ENCODE assay signal across 27 cellular contexts in the genomic region with DNA sequence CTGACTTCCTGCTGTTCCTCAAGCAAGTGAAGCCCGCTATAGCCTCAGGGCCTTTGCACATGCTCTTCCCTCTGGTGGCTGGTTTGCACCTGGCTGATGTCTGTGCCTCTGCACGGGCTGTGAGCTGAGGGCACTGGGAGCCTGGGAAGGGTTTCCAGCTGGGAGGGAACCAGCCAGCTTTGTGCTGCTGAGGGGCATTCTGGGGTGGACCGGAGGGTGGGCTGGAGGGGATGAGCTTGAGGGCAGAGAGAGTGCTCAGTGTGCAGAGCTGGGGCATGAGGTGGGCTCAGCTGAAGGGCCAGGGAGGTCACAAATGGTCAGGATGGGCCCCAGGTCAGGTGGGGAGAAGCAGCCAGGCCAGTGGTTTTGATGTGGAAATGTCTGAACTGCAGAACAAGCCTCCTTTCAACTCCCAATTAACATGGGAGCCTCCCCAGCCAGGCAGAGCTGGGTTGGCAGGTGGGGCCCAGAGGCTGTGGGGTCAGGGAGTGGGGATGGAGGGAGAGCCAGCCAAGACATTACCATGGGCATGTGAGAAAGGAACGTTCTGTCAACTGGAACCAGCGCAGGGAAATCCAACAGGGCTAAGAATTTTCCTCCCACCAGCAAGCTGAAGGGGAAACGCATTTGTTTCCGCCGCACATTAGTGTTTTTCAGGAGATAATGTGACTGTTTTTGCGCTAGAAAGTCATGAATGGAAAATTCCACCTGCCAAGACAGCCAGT.
DNase-seq lines count a peak whose midpoint lies in the region; ATAC-seq and TF ChIP-seq lines count a peak whose summit lies in the region.
"Had no signal": no experiment of that assay in that cellular context is flagged by ENCODE, and none has a peak within 500 bp of the region (broad histone marks: within the 10 kb centered on the region; RNA-seq: fewer than 3 reads in every experiment).

No MANE protein-coding gene starts in this region.

- H3K36me3 ChIP-seq in HEK293 (ENCODE audit: control insufficient read depth in 2 of 2, insufficient read depth in 1 of 2, low read length in 2 of 2), result no peaks in the 10 kb centered on the region
- H3K36me3 ChIP-seq: left ventricle myocardium inferior, transverse colon had no signal

- no peak overlapping the region for H3K27ac Mint-ChIP-seq in activated CD8-positive, alpha-beta T cell treated with anti-CD3 and anti-CD28 coated beads, Interleukin-2, amount 10 ng/mL, durations not matched to agents 7 days and 5 days
- H3K27ac Mint-ChIP-seq in activated CD8-positive, alpha-beta T cell treated with anti-CD3 and anti-CD28 coated beads for 36 hours, result no peak overlapping the region
- H3K27ac Mint-ChIP-seq in activated naive CD4-positive, alpha-beta T cell treated with anti-CD3 and anti-CD28 coated beads, Interleukin-2, amount 50 U/mL, for 72 hours, result no peak overlapping the region
- H3K27ac Mint-ChIP-seq: activated naive CD8-positive, alpha-beta T cell treated with anti-CD3 and anti-CD28 coated beads, Interleukin-2, amount 10 ng/mL, durations not matched to agents 7 days and 5 days; activated T-helper 17 cell treated with anti-CD3 and anti-CD28 coated beads, Interleukin-2, amount 50 U/mL, for 72 hours; T-helper 1 cell treated with Interleukin-12 subunit alpha and Interleukin-12 subunit beta and Interleukin-4 antibody, amounts not matched to agents 30 μg/mL and 1 μg/mL, for 36 hours had no signal

- H3K9me3 ChIP-seq in HEK293 (ENCODE audit: control insufficient read depth, insufficient read depth, low read depth, low read length), result no peaks in the 10 kb centered on the region
- H3K9me3 ChIP-seq: left ventricle myocardium inferior, transverse colon had no signal

- no peaks in the 10 kb centered on the region for H3K4me1 Mint-ChIP-seq in activated CD8-positive, alpha-beta T cell treated with anti-CD3 and anti-CD28 coated beads, Interleukin-2, amount 10 ng/mL, durations not matched to agents 7 days and 5 days (ENCODE audit: low read depth)
- no peaks in the 10 kb centered on the region for H3K4me1 Mint-ChIP-seq in activated CD8-positive, alpha-beta T cell treated with anti-CD3 and anti-CD28 coated beads for 36 hours (ENCODE audit: low read depth)
- H3K4me1 Mint-ChIP-seq: activated naive CD8-positive, alpha-beta T cell treated with anti-CD3 and anti-CD28 coated beads, Interleukin-2, amount 10 ng/mL, durations not matched to agents 7 days and 5 days; activated T-helper 17 cell treated with anti-CD3 and anti-CD28 coated beads, Interleukin-2, amount 50 U/mL, for 72 hours; CD8-positive, alpha-beta memory T cell; nephron had no signal

- peak; percentile 14 for DNase-seq in activated CD8-positive, alpha-beta T cell treated with anti-CD3 and anti-CD28 coated beads, Interleukin-2, amount 10 ng/mL, durations not matched to agents 7 days and 5 days
- no peak for DNase-seq in activated CD8-positive, alpha-beta T cell treated with anti-CD3 and anti-CD28 coated beads for 36 hours
- DNase-seq in iPS-NIHi11 (ENCODE audit: low spot score) (peak; percentile 6), putamen (ENCODE audit: low spot score) (peak; percentile 3), germinal center (ENCODE audit: low spot score) (no peak)
- DNase-seq in activated naive CD4-positive, alpha-beta T cell treated with anti-CD3 and anti-CD28 coated beads, Interleukin-2, amount 50 U/mL, for 72 hours (ENCODE audit: low spot score in 2 of 2), result no peak
- DNase-seq: activated CD4-positive, alpha-beta T cell treated with anti-CD3 and anti-CD28 coated beads for 1 hour; activated naive CD8-positive, alpha-beta T cell treated with anti-CD3 and anti-CD28 coated beads, Interleukin-2, amount 10 ng/mL, durations not matched to agents 7 days and 5 days; CD8-positive, alpha-beta memory T cell; central memory CD4-positive, alpha-beta T cell; foreskin fibroblast; GDM1; left ventricle myocardium inferior; midbrain; NCI-H1694 treated with DMSO at 0.1 percent for 48 hours; NCI-H2171; posterior cingulate gyrus; transverse colon had no signal

- H3K27me3 Mint-ChIP-seq in activated CD8-positive, alpha-beta T cell treated with anti-CD3 and anti-CD28 coated beads, Interleukin-2, amount 10 ng/mL, durations not matched to agents 7 days and 5 days (ENCODE audit: low read depth), result no peaks in the 10 kb centered on the region
- H3K27me3 Mint-ChIP-seq in activated CD8-positive, alpha-beta T cell treated with anti-CD3 and anti-CD28 coated beads for 36 hours, result peaks cover 8% of the 10 kb centered on the region

- no peak overlapping the region for H3K4me3 ChIP-seq in HEK293 (ENCODE audit: low read depth, low read length)
- H3K4me3 ChIP-seq: hepatocyte, left ventricle myocardium inferior, SK-N-MC, transverse colon had no signal

- no peak for ATAC-seq in activated CD8-positive, alpha-beta T cell treated with anti-CD3 and anti-CD28 coated beads, Interleukin-2, amount 10 ng/mL, durations not matched to agents 7 days and 5 days
- ATAC-seq in activated CD8-positive, alpha-beta T cell treated with anti-CD3 and anti-CD28 coated beads for 36 hours, result no peak
- no peak for ATAC-seq in GM21390 (IDR thresholded peaks at IDR 0.05; ENCODE audit: unreplicated experiment)
- no peak for ATAC-seq in activated naive CD4-positive, alpha-beta T cell treated with anti-CD3 and anti-CD28 coated beads, Interleukin-2, amount 50 U/mL, for 72 hours
- ATAC-seq: activated T-helper 17 cell treated with anti-CD3 and anti-CD28 coated beads, Interleukin-2, amount 50 U/mL, for 72 hours; HepG2 had no signal

- no peaks in the 10 kb centered on the region for H3K4me1 ChIP-seq in HEK293 (ENCODE audit: control insufficient read depth, insufficient read depth, low read length)
- H3K4me1 ChIP-seq: left ventricle myocardium inferior, transverse colon had no signal

- no peak overlapping the region for H3K27ac ChIP-seq in HEK293 (ENCODE audit: extremely low read depth, low read depth, low read length)
- H3K27ac ChIP-seq: epithelial cell of prostate, hepatocyte, left ventricle myocardium inferior, SK-N-MC, transverse colon had no signal

- POLR2A ChIA-PET in activated CD8-positive, alpha-beta T cell treated with anti-CD3 and anti-CD28 coated beads, Interleukin-2, amount 10 ng/mL, durations not matched to agents 7 days and 5 days (lab: Charles Lee), result no interaction called here
- POLR2A ChIA-PET in activated CD8-positive, alpha-beta T cell treated with anti-CD3 and anti-CD28 coated beads for 36 hours (lab: Charles Lee), result no interaction called here
- POLR2A ChIA-PET in HEK293 (lab: Yijun Ruan, JAX), result no interaction called here

- CTCF ChIA-PET in activated CD8-positive, alpha-beta T cell treated with anti-CD3 and anti-CD28 coated beads, Interleukin-2, amount 10 ng/mL, durations not matched to agents 7 days and 5 days (lab: Charles Lee), result interaction anchor here (1.3 kb wide), 1 partner anchor 11 kb away, joined by 3 read pairs; no protein-coding TSS in a partner anchor
- CTCF ChIA-PET in activated CD8-positive, alpha-beta T cell treated with anti-CD3 and anti-CD28 coated beads for 36 hours (lab: Charles Lee), result interaction anchor here (1.6 kb wide), 1 partner anchor 37 kb away, joined by 4 read pairs; no protein-coding TSS in a partner anchor
- CTCF ChIA-PET in HEK293 (lab: Yijun Ruan, JAX), result no interaction called here

- no peak for TF ChIP-seq CTCF in activated CD8-positive, alpha-beta T cell treated with anti-CD3 and anti-CD28 coated beads for 36 hours (IDR thresholded peaks at IDR 0.05)
- TF ChIP-seq CTCF in HEK293 (tag by site-specific recombination; IDR thresholded peaks at IDR 0.05), result no peak

- intact Hi-C loops in activated CD8-positive, alpha-beta T cell treated with anti-CD3 and anti-CD28 coated beads for 36 hours (cut with micrococcal nuclease), result no loop called here

- no peaks in the 10 kb centered on the region for H3K36me3 Mint-ChIP-seq in activated CD8-positive, alpha-beta T cell treated with anti-CD3 and anti-CD28 coated beads, Interleukin-2, amount 10 ng/mL, durations not matched to agents 7 days and 5 days (ENCODE audit: low read depth)
- H3K36me3 Mint-ChIP-seq in activated CD8-positive, alpha-beta T cell treated with anti-CD3 and anti-CD28 coated beads for 36 hours (ENCODE audit: low read depth), result no peaks in the 10 kb centered on the region
- no peaks in the 10 kb centered on the region for H3K36me3 Mint-ChIP-seq in activated naive CD4-positive, alpha-beta T cell treated with anti-CD3 and anti-CD28 coated beads, Interleukin-2, amount 50 U/mL, for 72 hours
- H3K36me3 Mint-ChIP-seq: activated naive CD8-positive, alpha-beta T cell treated with anti-CD3 and anti-CD28 coated beads, Interleukin-2, amount 10 ng/mL, durations not matched to agents 7 days and 5 days; CD8-positive, alpha-beta memory T cell had no signal

- H3K9me3 Mint-ChIP-seq in activated CD8-positive, alpha-beta T cell treated with anti-CD3 and anti-CD28 coated beads, Interleukin-2, amount 10 ng/mL, durations not matched to agents 7 days and 5 days (ENCODE audit: insufficient read depth), result no peaks in the 10 kb centered on the region
- no peaks in the 10 kb centered on the region for H3K9me3 Mint-ChIP-seq in activated CD8-positive, alpha-beta T cell treated with anti-CD3 and anti-CD28 coated beads for 36 hours
- no peaks in the 10 kb centered on the region for H3K9me3 Mint-ChIP-seq in activated naive CD4-positive, alpha-beta T cell treated with anti-CD3 and anti-CD28 coated beads, Interleukin-2, amount 50 U/mL, for 72 hours
- H3K9me3 Mint-ChIP-seq: activated naive CD8-positive, alpha-beta T cell treated with anti-CD3 and anti-CD28 coated beads, Interleukin-2, amount 10 ng/mL, durations not matched to agents 7 days and 5 days; activated T-helper 17 cell treated with anti-CD3 and anti-CD28 coated beads, Interleukin-2, amount 50 U/mL, for 72 hours; CD8-positive, alpha-beta memory T cell; nephron; T-helper 1 cell treated with Interleukin-12 subunit alpha and Interleukin-12 subunit beta and Interleukin-4 antibody, amounts not matched to agents 30 μg/mL and 1 μg/mL, for 36 hours had no signal

- H3K4me3 Mint-ChIP-seq in activated CD8-positive, alpha-beta T cell treated with anti-CD3 and anti-CD28 coated beads, Interleukin-2, amount 10 ng/mL, durations not matched to agents 7 days and 5 days, result no peak overlapping the region
- H3K4me3 Mint-ChIP-seq in activated CD8-positive, alpha-beta T cell treated with anti-CD3 and anti-CD28 coated beads for 36 hours, result no peak overlapping the region
- H3K4me3 Mint-ChIP-seq: activated naive CD8-positive, alpha-beta T cell treated with anti-CD3 and anti-CD28 coated beads, Interleukin-2, amount 10 ng/mL, durations not matched to agents 7 days and 5 days; activated T-helper 17 cell treated with anti-CD3 and anti-CD28 coated beads, Interleukin-2, amount 50 U/mL, for 72 hours; CD8-positive, alpha-beta memory T cell; nephron; T-helper 1 cell treated with Interleukin-12 subunit alpha and Interleukin-12 subunit beta and Interleukin-4 antibody, amounts not matched to agents 30 μg/mL and 1 μg/mL, for 36 hours had no signal

Comparison
In these comparisons a context has a peak if more than half of its experiments do, and no peak if none do; other contexts are left out.
1. DNase-seq: peak in activated CD8-positive, alpha-beta T cell treated with anti-CD3 and anti-CD28 coated beads, Interleukin-2, amount 10 ng/mL, durations not matched to agents 7 days and 5 days (single experiment), iPS-NIHi11 (single experiment) and putamen (single experiment); none in activated CD8-positive, alpha-beta T cell treated with anti-CD3 and anti-CD28 coated beads for 36 hours (single experiment), activated naive CD4-positive, alpha-beta T cell treated with anti-CD3 and anti-CD28 coated beads, Interleukin-2, amount 50 U/mL, for 72 hours (0 of 2) and germinal center (single experiment).